Comparison of ENCODE assay signal across 3 cellular contexts in genomic region chr12:114649585-114649984, GRCh38.
TF ChIP-seq lines count a peak whose summit lies in the region.

No MANE protein-coding gene starts in this region.

TF ChIP-seq in A549, 52 proteins besides CTCF, POLR2A, EP300 and RAD21:
- TF ChIP-seq HOXB13 (CRISPR knock-in tag; IDR thresholded peaks at IDR 0.05; ENCODE audit: low read depth) (no peak), HOXB5 (CRISPR knock-in tag; IDR thresholded peaks at IDR 0.05) (no peak)

TF ChIP-seq in IMR-90, 13 proteins besides CTCF, POLR2A, EP300 and RAD21:
- no peak for TF ChIP-seq FOS (IDR thresholded peaks at IDR 0.05; ENCODE audit: low read depth, low read length)
- no peak for TF ChIP-seq CEBPB (IDR thresholded peaks at IDR 0.05; ENCODE audit: low read depth, low read length)
- no peak for TF ChIP-seq ELK1 (IDR thresholded peaks at IDR 0.05; ENCODE audit: borderline replicate concordance, low read depth, low read length)
- TF ChIP-seq RFX5 (IDR thresholded peaks at IDR 0.05; ENCODE audit: low read depth, low read length) = no peak
- no peak for TF ChIP-seq CHD1 (IDR thresholded peaks at IDR 0.05; ENCODE audit: low read depth, low read length)
- no peak for TF ChIP-seq MAZ (IDR thresholded peaks at IDR 0.05; ENCODE audit: borderline replicate concordance, low read depth, low read length)
- no peak for TF ChIP-seq SMC3 (IDR thresholded peaks at IDR 0.05; ENCODE audit: low read depth, low read length)
- no peak for TF ChIP-seq MAFK (IDR thresholded peaks at IDR 0.05; ENCODE audit: low read depth, low read length)
- no peak for TF ChIP-seq RCOR1 (IDR thresholded peaks at IDR 0.05; ENCODE audit: insufficient replicate concordance, low read length)
- TF ChIP-seq MXI1 (IDR thresholded peaks at IDR 0.05; ENCODE audit: borderline replicate concordance, low read depth, low read length) = no peak
- no peak for TF ChIP-seq NFE2L2 (IDR thresholded peaks at IDR 0.05; ENCODE audit: low read depth, low read length)

TF ChIP-seq in H1, 55 proteins besides CTCF, POLR2A, EP300 and RAD21:
- TF ChIP-seq NANOG (IDR thresholded peaks at IDR 0.05; ENCODE audit: insufficient read depth, low read depth, low read length, poor library complexity, severe bottlenecking) = peak; percentile 52
- no peak for TF ChIP-seq KDM4A (IDR thresholded peaks at IDR 0.05; ENCODE audit: low read depth, low read length, severe bottlenecking)
- peak in 1 of 2 experiments; percentile 30; a peak in 1 of 4 replicates for TF ChIP-seq HDAC2 (IDR thresholded peaks at IDR 0.05; ENCODE audit: borderline replicate concordance in 1 of 2, low read depth in 2 of 2, low read length in 2 of 2)
TF ChIP-seq in H1: peak in this region for 2.
